8 cellular contexts compared by ENCODE assay signal in genomic region chr5:137888875-137889759, GRCh38. TPM values are rescaled to one million over a fixed set of nuclear protein-coding genes. Genes with fewer than 3 reads are reported as not detected.
DNase-seq lines count a peak whose midpoint lies in the region; ATAC-seq and TF ChIP-seq lines count a peak whose summit lies in the region.

PKD2L2 (plus strand) TSS chr5:137889457; CDS start chr5:137889492, 35 bp downstream.

- H3K27ac ChIP-seq in KOPT-K1 (ENCODE audit: low read depth, low read length, poor library complexity, severe bottlenecking) (peak within 1 kb of the TSS; percentile 86), cingulate gyrus (ENCODE audit: low read depth, low read length) (peak within 1 kb of the TSS; percentile 97), left lung (peak within 1 kb of the TSS; percentile 64 to 75)

- DNase-seq in D341Med (ENCODE audit: low spot score) (peak; percentile 60), left lung (peak; percentile 86 to 94), SW480 (ENCODE audit: low spot score) (no peak)
- DNase-seq in activated CD4-positive, alpha-beta T cell treated with anti-CD3 and anti-CD28 coated beads for 24 hours (ENCODE audit: low read depth in 2 of 2): peak; percentile 63 to 71
- DNase-seq in stimulated activated CD4-positive, alpha-beta T cell treated with anti-CD3 and anti-CD28 coated beads, Interleukin-2, amount 100 ng/mL, for 4 hours (ENCODE audit: low read depth): peak; percentile 73

- H3K4me3 ChIP-seq in left lung: peak within 1 kb of the TSS; percentile 40 to 42

- peaks cover 0 to 8% of the 10 kb centered on the region in 2 donors for H3K27me3 ChIP-seq in left lung

- intact Hi-C loops in left lung (cut with DNase I): no loop called here

- H3K9me3 ChIP-seq in KOPT-K1 (ENCODE audit: insufficient read depth, low read length, poor library complexity, severe bottlenecking) (no peaks in the 10 kb centered on the region), left lung (no peaks in the 10 kb centered on the region)

- ATAC-seq in GM21526 (IDR thresholded peaks at IDR 0.05; ENCODE audit: low FRiP score, unreplicated experiment) (peak; percentile 90), left lung (peak; percentile 99)

- peaks cover 4 to 12% of the 10 kb centered on the region in 2 donors for H3K4me1 ChIP-seq in left lung

- H3K36me3 ChIP-seq in KOPT-K1 (ENCODE audit: insufficient read depth, low read length): no peaks in the 10 kb centered on the region
- H3K36me3 ChIP-seq in left lung: no peaks in the 10 kb centered on the region

- no peak for TF ChIP-seq CTCF in left lung (IDR thresholded peaks at IDR 0.05)

RNA-seq across cellular contexts. Expression of gene PKD2L2, which starts in this region (rescaled TPM):
- total RNA-seq in left lung: not detected

Comparison
In these comparisons a context has a peak if more than half of its experiments do, and no peak if none do; other contexts are left out.
1. Peak in DNase-seq, ATAC-seq, H3K4me3 ChIP-seq and H3K27ac ChIP-seq in left lung; RNA of the gene not detected or under 1 TPM.